In genomic region chr2:135791418-135792190, GRCh38 we compare ENCODE assay signal across 1 cellular context.
A peak's percentile ranks its signal among the peaks of the same experiment; 100 is the strongest.
TF ChIP-seq lines count a peak whose summit lies in the region.

No MANE protein-coding gene starts in this region.

TF ChIP-seq in IMR-90, 13 proteins besides CTCF, POLR2A, EP300 and RAD21:
- peak; percentile 80 for TF ChIP-seq MAFK (IDR thresholded peaks at IDR 0.05; ENCODE audit: low read depth, low read length)
- no peak for TF ChIP-seq RCOR1 (IDR thresholded peaks at IDR 0.05; ENCODE audit: insufficient replicate concordance, low read length)
